Comparison of ENCODE assay signal across 23 cellular contexts in genomic region chr7:123836656-123837055, GRCh38. TPM values are rescaled to one million over a fixed set of nuclear protein-coding genes. Genes with fewer than 3 reads are reported as not detected.
DNase-seq lines count a peak whose midpoint lies in the region; ATAC-seq, FAIRE-seq and TF ChIP-seq lines count a peak whose summit lies in the region.
"Had no signal": no experiment of that assay in that cellular context is flagged by ENCODE, and none has a peak within 500 bp of the region (broad histone marks: within the 10 kb centered on the region; RNA-seq: fewer than 3 reads in every experiment).

No MANE protein-coding gene starts in this region.

- TF ChIP-seq CTCF in KMS-11 (conservative IDR thresholded peaks at IDR 0.05; ENCODE audit: low read depth, low read length) (no peak), WERI-Rb-1 (IDR thresholded peaks at IDR 0.05; ENCODE audit: low read depth, low read length) (no peak), D721Med (IDR thresholded peaks at IDR 0.05; ENCODE audit: insufficient read depth, missing control alignments) (no peak)

- peak; percentile 62 for DNase-seq in Daoy (ENCODE audit: low read depth)
- DNase-seq in NCI-H82 treated with DMSO at 0.1 percent for 48 hours (lab: John Stamatoyannopoulos, UW; ENCODE audit: unreplicated experiment), result peak; percentile 44
- peak; percentile 83 for DNase-seq in WERI-Rb-1
- DNase-seq in erythroblast (lab: John Stamatoyannopoulos, UW), result no peak
- DNase-seq in left lobe of liver (ENCODE audit: low spot score), result no peak
- DNase-seq in D721Med (ENCODE audit: insufficient read length, low spot score), result no peak
- DNase-seq: 8988T; ACHN; AML-193; BE2C; CD4-positive, alpha-beta T cell; CD8-positive, alpha-beta memory T cell; DMS53; DMS79 treated with DMSO at 0.1 percent for 48 hours; GOT3; HFFc6 had no signal

- H3K9ac ChIP-seq in KMS-11, result peak overlapping the region; percentile 46; the same call in 1 of the 2 replicates
- H3K9ac ChIP-seq: BLaER1 treated with 17β-estradiol and CSF1 and Interleukin-3, amounts not matched to agents 10 nM and 100 nM had no signal

- peak overlapping the region; percentile 77 for H3K27ac ChIP-seq in KMS-11
- H3K27ac ChIP-seq in WERI-Rb-1, result peak overlapping the region; percentile 69
- H3K27ac ChIP-seq: A549; BLaER1 treated with 17β-estradiol and CSF1 and Interleukin-3, amounts not matched to agents 10 nM and 100 nM had no signal

- no peaks in the 10 kb centered on the region for H4K20me1 ChIP-seq in KMS-11 (ENCODE audit: insufficient read depth)
- H4K20me1 ChIP-seq: BLaER1 treated with 17β-estradiol and CSF1 and Interleukin-3, amounts not matched to agents 10 nM and 100 nM had no signal

- no peaks in the 10 kb centered on the region for H3K79me2 ChIP-seq in KMS-11 (ENCODE audit: insufficient read depth, low read depth)

- H3K9me3 ChIP-seq in WERI-Rb-1 (ENCODE audit: severe bottlenecking), result no peaks in the 10 kb centered on the region
- H3K9me3 ChIP-seq: A549, BE2C, HAP-1 had no signal

- peaks cover 18% of the 10 kb centered on the region for H3K4me1 ChIP-seq in KMS-11 (ENCODE audit: low read depth, poor library complexity, severe bottlenecking)
- H3K4me1 ChIP-seq: A549; BE2C; BLaER1 treated with 17β-estradiol and CSF1 and Interleukin-3, amounts not matched to agents 10 nM and 100 nM; HAP-1 had no signal

- no peak for FAIRE-seq in D721Med (lab: Jason Lieb, UNC)
- FAIRE-seq: A549, G401.6, GM12892, H54 had no signal

- H3K4me3 ChIP-seq in KMS-11 (IDR thresholded peaks at IDR 0.05; ENCODE audit: insufficient read depth, low read depth, low read length) (no peak overlapping the region), WERI-Rb-1 (ENCODE audit: low read depth, low read length) (no peak overlapping the region)
- H3K4me3 ChIP-seq: A549; BLaER1 treated with 17β-estradiol and CSF1 and Interleukin-3, amounts not matched to agents 10 nM and 100 nM; HAP-1 had no signal

- H3K36me3 ChIP-seq in KMS-11 (ENCODE audit: insufficient read depth) (no peaks in the 10 kb centered on the region), WERI-Rb-1 (no peaks in the 10 kb centered on the region)
- H3K36me3 ChIP-seq: BE2C; BLaER1 treated with 17β-estradiol and CSF1 and Interleukin-3, amounts not matched to agents 10 nM and 100 nM; HAP-1 had no signal

- TF ChIP-seq POLR2A in erythroblast (IDR thresholded peaks at IDR 0.05; ENCODE audit: low read length), result no peak

- H3K4me2 ChIP-seq in KMS-11, result peak overlapping the region; percentile 70
- H3K4me2 ChIP-seq: A549; BLaER1 treated with 17β-estradiol and CSF1 and Interleukin-3, amounts not matched to agents 10 nM and 100 nM had no signal

- H3K27me3 ChIP-seq in KMS-11 (ENCODE audit: insufficient read depth, low read depth), result no peaks in the 10 kb centered on the region
- H3K27me3 ChIP-seq in WERI-Rb-1 (ENCODE audit: insufficient read depth, low read depth, severe bottlenecking), result no peaks in the 10 kb centered on the region
- H3K27me3 ChIP-seq: BE2C; BLaER1 treated with 17β-estradiol and CSF1 and Interleukin-3, amounts not matched to agents 10 nM and 100 nM had no signal

- no peak for ATAC-seq in left lobe of liver
- ATAC-seq: A549 had no signal

- peak overlapping the region; percentile 57 for H2AFZ ChIP-seq in KMS-11 (ENCODE audit: low read depth)

RNA-seq across cellular contexts. Expression of gene HYAL4, which starts 8.3 kb away (rescaled TPM):
- total RNA-seq in Daoy (2014; rRNA removed; shearing (Covaris generic)), result 0.63 and 2.1 TPM in 2 replicates
- total RNA-seq in left lobe of liver, result not detected
- total RNA-seq: CD8-positive, alpha-beta memory T cell; HFFc6 had no signal

Comparison
In these comparisons a context has a peak if more than half of its experiments do, and no peak if none do; other contexts are left out.
1. DNase-seq: peak in Daoy (single experiment), NCI-H82 treated with DMSO at 0.1 percent for 48 hours (single experiment) and WERI-Rb-1 (single experiment); none in erythroblast (0 of 2), left lobe of liver (single experiment) and D721Med (single experiment).